ENCODE assay signal across 18 cellular contexts in the genomic region with DNA sequence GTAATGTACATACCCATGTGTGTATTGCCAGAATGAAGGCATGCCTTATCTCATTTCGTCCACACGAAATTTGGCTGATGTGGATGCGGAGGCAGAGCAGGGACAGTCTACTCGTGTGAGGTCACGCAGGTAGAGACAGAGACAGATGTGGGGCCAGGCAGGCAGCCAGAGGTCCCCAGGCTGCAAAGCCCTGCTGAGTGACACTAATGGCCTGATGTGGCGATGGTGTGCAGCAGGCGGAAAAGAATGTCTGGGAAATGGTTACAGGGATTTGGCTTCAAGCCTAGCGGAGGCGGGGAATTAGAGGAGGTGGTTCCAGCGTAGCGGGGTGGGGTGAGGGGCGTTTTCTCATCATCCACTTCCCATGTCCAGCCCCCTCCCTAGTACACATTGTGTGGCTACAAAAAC. TPM values are rescaled to one million over a fixed set of nuclear protein-coding genes. Genes with fewer than 3 reads are reported as not detected.
A peak's percentile ranks its signal among the peaks of the same experiment; 100 is the strongest.
DNase-seq lines count a peak whose midpoint lies in the region; ATAC-seq lines count a peak whose summit lies in the region.
"Had no signal": no experiment of that assay in that cellular context is flagged by ENCODE, and none has a peak within 500 bp of the region (broad histone marks: within the 10 kb centered on the region; RNA-seq: fewer than 3 reads in every experiment).

No MANE protein-coding gene starts in this region.

- ATAC-seq in stimulated activated naive B cell treated with anti-CD40 and anti-IgM and Interleukin-4, amounts not matched to agents 10 μg/mL and 1 μg/mL and 100 μg/mL, for 72 hours (replicated peaks), result no peak
- ATAC-seq in sciatic nerve, result no peak
- ATAC-seq: right cardiac atrium; stimulated activated effector memory CD8-positive, alpha-beta T cell treated with anti-CD3 and anti-CD28 coated beads, Interleukin-12 subunit alpha, Interleukin-12 subunit beta, amount 100 ng/mL, for 72 hours had no signal

- peaks cover 0 to 1% of the 10 kb centered on the region in 2 donors for H3K9me3 Mint-ChIP-seq in stimulated activated naive B cell treated with anti-CD40 and anti-IgM and Interleukin-4, amounts not matched to agents 10 μg/mL and 1 μg/mL and 100 μg/mL, for 72 hours
- H3K9me3 Mint-ChIP-seq: activated naive CD4-positive, alpha-beta T cell treated with anti-CD3 and anti-CD28 coated beads, Interleukin-2, amount 50 U/mL, for 24 hours; CD4-positive, alpha-beta memory T cell; stimulated activated effector memory CD8-positive, alpha-beta T cell treated with anti-CD3 and anti-CD28 coated beads, Interleukin-12 subunit alpha, Interleukin-12 subunit beta, amount 100 ng/mL, for 72 hours had no signal

- DNase-seq in DMS 273 (lab: John Stamatoyannopoulos, UW; ENCODE audit: unreplicated experiment) (peak; percentile 10), DMS 273 treated with DMSO at 0.1 percent for 48 hours (lab: John Stamatoyannopoulos, UW) (no peak), NCI-H2171 treated with DMSO at 0.1 percent for 48 hours (lab: John Stamatoyannopoulos, UW) (peak; percentile 86), iPS-NIHi11 (ENCODE audit: low spot score) (peak; percentile 42), sciatic nerve (ENCODE audit: low spot score) (no peak), GM19240 (ENCODE audit: insufficient read length, low spot score) (no peak)
- DNase-seq in stimulated activated naive B cell treated with anti-CD40 and anti-IgM and Interleukin-4, amounts not matched to agents 10 μg/mL and 1 μg/mL and 100 μg/mL, for 72 hours, result no peak
- DNase-seq in activated naive CD4-positive, alpha-beta T cell (lab: John Stamatoyannopoulos, UW), result no peak
- DNase-seq: CD4-positive, alpha-beta memory T cell; endodermal cell; foreskin melanocyte; NCI-H187; right cardiac atrium; stimulated activated CD4-positive, alpha-beta T cell treated with anti-CD3 and anti-CD28 coated beads, Interleukin-4, amount 100 ng/mL, for 4 hours had no signal

- H3K4me1 Mint-ChIP-seq in stimulated activated naive B cell treated with anti-CD40 and anti-IgM and Interleukin-4, amounts not matched to agents 10 μg/mL and 1 μg/mL and 100 μg/mL, for 72 hours, result no peaks in the 10 kb centered on the region
- H3K4me1 Mint-ChIP-seq: activated naive CD4-positive, alpha-beta T cell treated with anti-CD3 and anti-CD28 coated beads, Interleukin-2, amount 50 U/mL, for 24 hours; CD4-positive, alpha-beta memory T cell; endodermal cell; stimulated activated effector memory CD8-positive, alpha-beta T cell treated with anti-CD3 and anti-CD28 coated beads, Interleukin-12 subunit alpha, Interleukin-12 subunit beta, amount 100 ng/mL, for 72 hours had no signal

- intact Hi-C loops in sciatic nerve (cut with DNase I), result no loop called here

- peak overlapping the region; percentile 20 for H3K27ac Mint-ChIP-seq in stimulated activated naive B cell treated with anti-CD40 and anti-IgM and Interleukin-4, amounts not matched to agents 10 μg/mL and 1 μg/mL and 100 μg/mL, for 72 hours
- H3K27ac Mint-ChIP-seq: activated naive CD4-positive, alpha-beta T cell treated with anti-CD3 and anti-CD28 coated beads, Interleukin-2, amount 50 U/mL, for 24 hours; CD4-positive, alpha-beta memory T cell; endodermal cell; stimulated activated effector memory CD8-positive, alpha-beta T cell treated with anti-CD3 and anti-CD28 coated beads, Interleukin-12 subunit alpha, Interleukin-12 subunit beta, amount 100 ng/mL, for 72 hours had no signal

- no peaks in the 10 kb centered on the region for H3K36me3 Mint-ChIP-seq in stimulated activated naive B cell treated with anti-CD40 and anti-IgM and Interleukin-4, amounts not matched to agents 10 μg/mL and 1 μg/mL and 100 μg/mL, for 72 hours
- H3K36me3 Mint-ChIP-seq: activated naive CD4-positive, alpha-beta T cell treated with anti-CD3 and anti-CD28 coated beads, Interleukin-2, amount 50 U/mL, for 24 hours; stimulated activated effector memory CD8-positive, alpha-beta T cell treated with anti-CD3 and anti-CD28 coated beads, Interleukin-12 subunit alpha, Interleukin-12 subunit beta, amount 100 ng/mL, for 72 hours had no signal

- no peak overlapping the region for H3K4me3 Mint-ChIP-seq in stimulated activated naive B cell treated with anti-CD40 and anti-IgM and Interleukin-4, amounts not matched to agents 10 μg/mL and 1 μg/mL and 100 μg/mL, for 72 hours
- H3K4me3 Mint-ChIP-seq: activated naive CD4-positive, alpha-beta T cell treated with anti-CD3 and anti-CD28 coated beads, Interleukin-2, amount 50 U/mL, for 24 hours; CD4-positive, alpha-beta memory T cell; endodermal cell; stimulated activated effector memory CD8-positive, alpha-beta T cell treated with anti-CD3 and anti-CD28 coated beads, Interleukin-12 subunit alpha, Interleukin-12 subunit beta, amount 100 ng/mL, for 72 hours had no signal

- peaks cover 16 to 41% of the 10 kb centered on the region in 2 donors for H3K27me3 Mint-ChIP-seq in stimulated activated naive B cell treated with anti-CD40 and anti-IgM and Interleukin-4, amounts not matched to agents 10 μg/mL and 1 μg/mL and 100 μg/mL, for 72 hours

RNA-seq across cellular contexts. Expression of a gene that starts 4.2 kb away (rescaled TPM):
- not detected for total RNA-seq in sciatic nerve
- total RNA-seq: bronchial epithelial cell; CD4-positive, alpha-beta memory T cell; endodermal cell; myocyte; right cardiac atrium had no signal

RNA-seq across cellular contexts. Expression of a gene that starts 36.1 kb away (rescaled TPM):
- 48.7 TPM for total RNA-seq in sciatic nerve
- total RNA-seq: CD4-positive, alpha-beta memory T cell; myocyte had no signal

Comparison
In these comparisons a context has a peak if more than half of its experiments do, and no peak if none do; other contexts are left out.
1. DNase-seq: peak in DMS 273 (single experiment), NCI-H2171 treated with DMSO at 0.1 percent for 48 hours (single experiment) and iPS-NIHi11 (single experiment); none in DMS 273 treated with DMSO at 0.1 percent for 48 hours (single experiment), stimulated activated naive B cell treated with anti-CD40 and anti-IgM and Interleukin-4, amounts not matched to agents 10 μg/mL and 1 μg/mL and 100 μg/mL, for 72 hours (single experiment), activated naive CD4-positive, alpha-beta T cell (0 of 4), sciatic nerve (single experiment) and GM19240 (single experiment).